ENCODE assay signal across 1 cellular context in genomic region chr1:182444497-182444896, GRCh38.
TF ChIP-seq lines count a peak whose summit lies in the region.

No MANE protein-coding gene starts in this region.

TF ChIP-seq in GM23338, 12 proteins besides CTCF, POLR2A, EP300 and RAD21 (continued from another document):
- TF ChIP-seq ZNF462 (CRISPR knock-in tag; IDR thresholded peaks at IDR 0.05): no peak
- TF ChIP-seq JUNB (IDR thresholded peaks at IDR 0.05; ENCODE audit: unreplicated experiment): no peak
- no peak for TF ChIP-seq ZNF114 (CRISPR knock-in tag; IDR thresholded peaks at IDR 0.05)
- no peak for TF ChIP-seq CREB1 (CRISPR knock-in tag; IDR thresholded peaks at IDR 0.05; ENCODE audit: low read depth)
- TF ChIP-seq ZNF331 (CRISPR knock-in tag; IDR thresholded peaks at IDR 0.05; ENCODE audit: low read depth): no peak
- TF ChIP-seq ETS1 (IDR thresholded peaks at IDR 0.05): no peak
